1 cellular context compared by ENCODE assay signal in genomic region chr5:140402258-140403074, GRCh38.
A peak's percentile ranks its signal among the peaks of the same experiment; 100 is the strongest.
TF ChIP-seq lines count a peak whose summit lies in the region.

No MANE protein-coding gene starts in this region.

TF ChIP-seq in H1, 55 proteins besides CTCF, POLR2A, EP300 and RAD21 (continued from another document):
- peak; percentile 55; the same call in 1 of the 2 replicates for TF ChIP-seq TBP (IDR thresholded peaks at IDR 0.05; ENCODE audit: low read depth, low read length)
- TF ChIP-seq SIN3A (conservative IDR thresholded peaks at IDR 0.05 in 1 of 2, IDR thresholded peaks at IDR 0.05 in 1 of 2; ENCODE audit: low read depth in 1 of 2, low read length in 2 of 2) = peak; percentile 87 to 97
- TF ChIP-seq TEAD4 (IDR thresholded peaks at IDR 0.05; ENCODE audit: low read depth, low read length) = no peak
- TF ChIP-seq RBBP5 (IDR thresholded peaks at IDR 0.05; ENCODE audit: borderline replicate concordance, low read depth, low read length) = peak; percentile 44; the same call in 1 of the 2 replicates
- TF ChIP-seq KDM4A (IDR thresholded peaks at IDR 0.05; ENCODE audit: low read depth, low read length, severe bottlenecking) = no peak
- no peak for TF ChIP-seq ASH2L (IDR thresholded peaks at IDR 0.05; ENCODE audit: low read length)
- peak; percentile 96 for TF ChIP-seq SAP30 (IDR thresholded peaks at IDR 0.05; ENCODE audit: insufficient read depth, insufficient replicate concordance, low read length)
- peak; percentile 11; the same call in 1 of the 2 replicates for TF ChIP-seq PHF8 (conservative IDR thresholded peaks at IDR 0.05; ENCODE audit: low read depth, low read length)
- TF ChIP-seq HDAC2 (IDR thresholded peaks at IDR 0.05; ENCODE audit: borderline replicate concordance in 1 of 2, low read depth in 2 of 2, low read length in 2 of 2) = peak; percentile 15 to 41; a peak in 1 of 4 replicates
- TF ChIP-seq GABPA (IDR thresholded peaks at IDR 0.05; ENCODE audit: borderline replicate concordance, insufficient read depth, low read length) = no peak
- no peak for TF ChIP-seq TCF12 (IDR thresholded peaks at IDR 0.05; ENCODE audit: low read depth, low read length)
- 0 out of 2 replicates have a peak, but pooled peaks have one; percentile 44 for TF ChIP-seq TAF1 (IDR thresholded peaks at IDR 0.05; ENCODE audit: low read depth, low read length)
- TF ChIP-seq YY1 (IDR thresholded peaks at IDR 0.05; ENCODE audit: low read depth, low read length) = 0 out of 2 replicates have a peak, but pooled peaks have one; percentile 13
